ENCODE assay signal across 15 cellular contexts in genomic region chr3:119314821-119315220, GRCh38.
DNase-seq lines count a peak whose midpoint lies in the region; ATAC-seq and TF ChIP-seq lines count a peak whose summit lies in the region.
"Had no signal": no experiment of that assay in that cellular context is flagged by ENCODE, and none has a peak within 500 bp of the region (broad histone marks: within the 10 kb centered on the region; RNA-seq: fewer than 3 reads in every experiment).

No MANE protein-coding gene starts in this region.

- H3K9me3 Mint-ChIP-seq in stimulated activated effector memory CD8-positive, alpha-beta T cell treated with anti-CD3 and anti-CD28 coated beads, Interleukin-12 subunit alpha, Interleukin-12 subunit beta, amount 100 ng/mL, for 72 hours: no peaks in the 10 kb centered on the region
- H3K9me3 Mint-ChIP-seq: CD8-positive, alpha-beta T cell had no signal

- no peak overlapping the region for H3K4me3 Mint-ChIP-seq in stimulated activated effector memory CD8-positive, alpha-beta T cell treated with anti-CD3 and anti-CD28 coated beads, Interleukin-12 subunit alpha, Interleukin-12 subunit beta, amount 100 ng/mL, for 72 hours
- H3K4me3 Mint-ChIP-seq: CD8-positive, alpha-beta T cell had no signal

- DNase-seq in NCI-H1694 (lab: John Stamatoyannopoulos, UW) (peak; percentile 37), NCI-H1694 treated with DMSO at 0.1 percent for 48 hours (lab: John Stamatoyannopoulos, UW) (no peak), DMS 273 (lab: John Stamatoyannopoulos, UW; ENCODE audit: unreplicated experiment) (peak; percentile 92), NCI-H446 treated with DMSO at 0.1 percent for 48 hours (lab: John Stamatoyannopoulos, UW) (peak; percentile 55), UCSD-AML1 (lab: John Stamatoyannopoulos, UW; ENCODE audit: unreplicated experiment) (peak; percentile 39)
- no peak for DNase-seq in stimulated activated effector memory CD8-positive, alpha-beta T cell treated with anti-CD3 and anti-CD28 coated beads, Interleukin-12 subunit alpha, Interleukin-12 subunit beta, amount 100 ng/mL, for 72 hours (ENCODE audit: low spot score in 2 of 2)
- DNase-seq: AML-193; C1 segment of cervical spinal cord; CD8-positive, alpha-beta T cell; MG63; NCI-H1436; NCI-H2029 treated with DMSO at 0.1 percent for 48 hours; Peyer's patch had no signal

- TF ChIP-seq POLR2A in GM18505 (IDR thresholded peaks at IDR 0.05; ENCODE audit: borderline replicate concordance, extremely low read depth, insufficient read depth, insufficient read length): no peak

- H3K4me1 Mint-ChIP-seq in stimulated activated effector memory CD8-positive, alpha-beta T cell treated with anti-CD3 and anti-CD28 coated beads, Interleukin-12 subunit alpha, Interleukin-12 subunit beta, amount 100 ng/mL, for 72 hours: peaks cover 22% of the 10 kb centered on the region

- no peak for ATAC-seq in GM19023 (IDR thresholded peaks at IDR 0.05; ENCODE audit: unreplicated experiment)
- no peak for ATAC-seq in GM18505 (IDR thresholded peaks at IDR 0.05; ENCODE audit: unreplicated experiment)
- ATAC-seq in stimulated activated effector memory CD8-positive, alpha-beta T cell treated with anti-CD3 and anti-CD28 coated beads, Interleukin-12 subunit alpha, Interleukin-12 subunit beta, amount 100 ng/mL, for 72 hours: no peak
- ATAC-seq: CD8-positive, alpha-beta T cell had no signal

- peaks cover 16% of the 10 kb centered on the region for H3K36me3 Mint-ChIP-seq in stimulated activated effector memory CD8-positive, alpha-beta T cell treated with anti-CD3 and anti-CD28 coated beads, Interleukin-12 subunit alpha, Interleukin-12 subunit beta, amount 100 ng/mL, for 72 hours

- no peak overlapping the region for H3K27ac Mint-ChIP-seq in stimulated activated effector memory CD8-positive, alpha-beta T cell treated with anti-CD3 and anti-CD28 coated beads, Interleukin-12 subunit alpha, Interleukin-12 subunit beta, amount 100 ng/mL, for 72 hours
- H3K27ac Mint-ChIP-seq: CD8-positive, alpha-beta T cell had no signal

Comparison
In these comparisons a context has a peak if more than half of its experiments do, and no peak if none do; other contexts are left out.
1. DNase-seq: peak in NCI-H1694 (single experiment), DMS 273 (single experiment), NCI-H446 treated with DMSO at 0.1 percent for 48 hours (single experiment) and UCSD-AML1 (single experiment); none in NCI-H1694 treated with DMSO at 0.1 percent for 48 hours (single experiment) and stimulated activated effector memory CD8-positive, alpha-beta T cell treated with anti-CD3 and anti-CD28 coated beads, Interleukin-12 subunit alpha, Interleukin-12 subunit beta, amount 100 ng/mL, for 72 hours (0 of 2).